ENCODE assay signal across 32 cellular contexts in genomic region chr10:107516349-107516748, GRCh38.
"Had no signal": no experiment of that assay in that cellular context is flagged by ENCODE, and none has a peak within 500 bp of the region (broad histone marks: within the 10 kb centered on the region; RNA-seq: fewer than 3 reads in every experiment).

No MANE protein-coding gene starts in this region.

- H3K4me1 ChIP-seq: ascending aorta had no signal

- H3K9me3 ChIP-seq: ascending aorta had no signal

- DNase-seq: activated B cell treated with CpG ODN at 0.5 μM for 24 hours; activated CD4-positive, alpha-beta memory T cell treated with anti-CD3 and anti-CD28 coated beads for 36 hours; activated CD4-positive, alpha-beta T cell treated with anti-CD3 and anti-CD28 coated beads for 4 hours; activated CD4-positive, alpha-beta T cell treated with anti-CD3 and anti-CD28 coated beads, Interleukin-2, amount 10 ng/mL, durations not matched to agents 24 days and 14 days; activated CD4-positive, alpha-beta T cell treated with anti-CD3 and anti-CD28 coated beads, Interleukin-2, amount 50 U/mL, for 1 hour; activated CD4-positive, alpha-beta T cell treated with anti-CD3 and anti-CD28 coated beads, Interleukin-2, amount 50 U/mL, for 4 hours; activated CD4-positive, CD25-positive, alpha-beta regulatory T cell treated with anti-CD3 and anti-CD28 coated beads, Interleukin-2, amount 50 U/mL, for 72 hours; activated CD8-positive, alpha-beta memory T cell treated with anti-CD3 and anti-CD28 coated beads, Interleukin-2, amount 50 U/mL, for 4 hours; activated CD8-positive, alpha-beta T cell treated with anti-CD3 and anti-CD28 coated beads for 36 hours; activated effector memory CD4-positive, alpha-beta T cell treated with anti-CD3 and anti-CD28 coated beads, Interleukin-2, amount 50 U/mL, for 16 hours; activated gamma-delta T cell treated with Interleukin-2 at 50 U/mL for 16 hours; activated naive CD4-positive, alpha-beta T cell treated with anti-CD3 and anti-CD28 coated beads, Interleukin-2, amount 10 ng/mL, durations not matched to agents 7 days and 5 days; activated naive CD4-positive, alpha-beta T cell treated with Interleukin-2 at 50 U/mL for 16 hours; activated naive CD8-positive, alpha-beta T cell treated with anti-CD3 and anti-CD28 coated beads, Interleukin-2, amount 10 ng/mL, durations not matched to agents 7 days and 5 days; activated naive CD8-positive, alpha-beta T cell treated with anti-CD3 and anti-CD28 coated beads, Interleukin-2, amount 50 U/mL, for 24 hours; activated T-cell treated with anti-CD3 and anti-CD28 coated beads for 4 hours; activated T-cell treated with anti-CD3 and anti-CD28 coated beads, Interleukin-2, amount 50 U/mL, for 1 hour; activated T-cell treated with anti-CD3 and anti-CD28 coated beads, Interleukin-2, amount 50 U/mL, for 4 hours; activated T-cell treated with anti-CD3 and anti-CD28 coated beads, Interleukin-2, amount 50 U/mL, for 72 hours; amygdala; anterior cingulate cortex; caudate nucleus; SW 1271; T-helper 1 cell; T-helper 2 cell; T-helper 9 cell had no signal

- H3K27me3 ChIP-seq: ascending aorta, cardiac muscle cell had no signal

- H3K27ac ChIP-seq: ascending aorta, cardiac muscle cell, VCaP had no signal

- FAIRE-seq: bronchial epithelial cell, TTC549 had no signal

- ATAC-seq: activated CD8-positive, alpha-beta T cell treated with anti-CD3 and anti-CD28 coated beads for 36 hours; activated naive CD8-positive, alpha-beta T cell treated with anti-CD3 and anti-CD28 coated beads, Interleukin-2, amount 50 U/mL, for 24 hours; activated T-cell treated with anti-CD3 and anti-CD28 coated beads, Interleukin-2, amount 50 U/mL, for 4 hours; activated T-cell treated with anti-CD3 and anti-CD28 coated beads, Interleukin-2, amount 50 U/mL, for 72 hours; activated T-helper 17 cell treated with anti-CD3 and anti-CD28 coated beads, Interleukin-2, amount 50 U/mL, for 72 hours had no signal

- H3K4me3 ChIP-seq: ascending aorta, cardiac muscle cell had no signal

- H3K36me3 ChIP-seq: ascending aorta, cardiac muscle cell had no signal
